8 cellular contexts compared by ENCODE assay signal in genomic region chr17:55845385-55845784, GRCh38.
DNase-seq lines count a peak whose midpoint lies in the region; ATAC-seq, FAIRE-seq and TF ChIP-seq lines count a peak whose summit lies in the region.

No MANE protein-coding gene starts in this region.

- CTCF ChIA-PET in HCT116 (lab: Charles Lee): no interaction called here
- CTCF ChIA-PET in GM12878 (lab: Yijun Ruan, JAX): no interaction called here

- SMC1A ChIA-PET in GM12878 (lab: Charles Lee; ENCODE audit: uncharacterized antibody, unreplicated experiment): no interaction called here

- peak; percentile 47 for ATAC-seq in HCT116
- no peak for ATAC-seq in GM12878
- no peak for ATAC-seq in GM19452 (IDR thresholded peaks at IDR 0.05; ENCODE audit: unreplicated experiment)

- intact Hi-C loops in HCT116 (cut with micrococcal nuclease) (loop anchor here (10.0 kb wide), 1 partner anchor 469 kb away; no protein-coding TSS in a partner anchor), GM12878 (cut with micrococcal nuclease; ENCODE audit: unreplicated experiment) (no loop called here)

- no peaks in the 10 kb centered on the region for H3K4me1 ChIP-seq in HCT116 (ENCODE audit: control insufficient read depth in 1 of 2, insufficient read depth in 2 of 2, low read length in 2 of 2)
- no peaks in the 10 kb centered on the region for H3K4me1 ChIP-seq in GM12878 (ENCODE audit: control insufficient read depth, insufficient read depth, low read length)

- H3K79me2 ChIP-seq in HCT116 (ENCODE audit: insufficient read depth, low read length) (no peaks in the 10 kb centered on the region), GM12878 (ENCODE audit: control insufficient read depth, insufficient read depth, low read length) (no peaks in the 10 kb centered on the region)

- BruUV-seq in HCT116 (replicated peaks; lab: Mats Ljungman, UMichigan) (no TSS peak), GM12878 (replicated peaks; lab: Mats Ljungman, UMichigan) (no TSS peak)

- POLR2A ChIA-PET in HCT116 (lab: Charles Lee) (no interaction called here), GM12878 (lab: Charles Lee) (no interaction called here)

- TF ChIP-seq POLR2A in HCT116 (IDR thresholded peaks at IDR 0.05; ENCODE audit: borderline replicate concordance, extremely low read depth, insufficient read depth, insufficient read length): no peak
- no peak for TF ChIP-seq POLR2A in GM12878 (IDR thresholded peaks at IDR 0.05; ENCODE audit: low read depth, low read length)

- no peak overlapping the region for H3K9ac ChIP-seq in HCT116 (ENCODE audit: low read length)
- H3K9ac ChIP-seq in GM12878 (ENCODE audit: control insufficient read depth, insufficient read depth, low read length): no peak overlapping the region

- H3K27me3 ChIP-seq in HCT116 (ENCODE audit: insufficient read depth, low read length): peaks cover 26% of the 10 kb centered on the region
- H3K27me3 ChIP-seq in GM12878 (replicated peaks in 1 of 2; ENCODE audit: control insufficient read depth in 2 of 2, insufficient read depth in 2 of 2, low read length in 1 of 2): no peaks in the 10 kb centered on the region

- H3K9me2 ChIP-seq in HCT116 (ENCODE audit: insufficient read depth): no peaks in the 10 kb centered on the region

- in situ Hi-C loops in GM12878 (cut with MboI): no loop called here

- H2AFZ ChIP-seq in HCT116 (ENCODE audit: low read depth, low read length, poor library complexity, severe bottlenecking) (no peak overlapping the region), GM12878 (ENCODE audit: control insufficient read depth, low read depth, low read length) (no peak overlapping the region)

- DNase-seq in AG09309 (ENCODE audit: low read depth): no peak
- DNase-seq in HCT116 (ENCODE audit: low read depth, low spot score): no peak
- DNase-seq in GM12878 (ENCODE audit: low read depth, low spot score): no peak
- DNase-seq in iPS-NIHi11 (ENCODE audit: low spot score): peak; percentile 84
- peak; percentile 4 to 8 for DNase-seq in stimulated activated CD8-positive, alpha-beta memory T cell treated with anti-CD3 and anti-CD28 coated beads, Interleukin-2, amount 100 ng/mL, for 48 hours (ENCODE audit: low read depth in 2 of 2)
- DNase-seq in activated CD4-positive, CD25-positive, alpha-beta regulatory T cell (lab: John Stamatoyannopoulos, UW): no peak
- no peak for DNase-seq in H4 (ENCODE audit: low spot score)

- H3K27ac ChIP-seq in HCT116 (ENCODE audit: low read depth, low read length) (no peak overlapping the region), GM12878 (ENCODE audit: control insufficient read depth, insufficient read depth) (no peak overlapping the region)

- RAD21 ChIA-PET in HCT116 (lab: Charles Lee; ENCODE audit: low non-redundant PET in 1 of 2, low total read pairs in 2 of 2, uncharacterized antibody in 2 of 2, unreplicated experiment in 2 of 2): interaction anchor here (0.7 kb wide), 2 partner anchors 22 to 705 kb away, joined by 4 to 5 read pairs; no protein-coding TSS in a partner anchor
- RAD21 ChIA-PET in GM12878 (lab: Charles Lee; ENCODE audit: unreplicated experiment): no interaction called here

- no peak for TF ChIP-seq EP300 in GM12878 (IDR thresholded peaks at IDR 0.05; ENCODE audit: borderline replicate concordance in 1 of 2, control insufficient read depth in 1 of 2, low read depth in 2 of 2, low read length in 2 of 2)

- H3K4me3 ChIP-seq in AG09309 (ENCODE audit: control insufficient read depth, low read depth, low read length) (no peak overlapping the region), HCT116 (replicated peaks in 1 of 2; ENCODE audit: low read depth in 1 of 2, low read length in 2 of 2) (no peak overlapping the region), GM12878 (no peak overlapping the region)

- TF ChIP-seq CTCF in AG09309 (IDR thresholded peaks at IDR 0.05; ENCODE audit: control insufficient read depth, insufficient read depth, low read depth, low read length, missing control alignments) (peak; percentile 55), HCT116 (IDR thresholded peaks at IDR 0.05 in 2 of 3, conservative IDR thresholded peaks at IDR 0.05 in 1 of 3; ENCODE audit: borderline replicate concordance in 1 of 3, insufficient read depth in 1 of 3, low read depth in 2 of 3, low read length in 2 of 3) (peak in 1 of 3 experiments; percentile 32; a peak in 2 of 6 replicates), GM12878 (IDR thresholded peaks at IDR 0.05 in 2 of 3, conservative IDR thresholded peaks at IDR 0.05 in 1 of 3; ENCODE audit: control insufficient read depth in 2 of 3, extremely low read depth in 1 of 3, insufficient read depth in 1 of 3, low read depth in 3 of 3, low read length in 3 of 3) (0 out of 6 replicates have a peak, but pooled peaks of 2 of the 3 experiments have one; percentile 5 to 23)

- 31% methylated on average over 31 of the region's 32 CpGs for WGBS in GM12878 (ENCODE audit: insufficient coverage, insufficient replicate concordance, low lambda C conversion rate, missing lambda C conversion rate)

- H4K20me1 ChIP-seq in HCT116 (ENCODE audit: insufficient read depth): no peaks in the 10 kb centered on the region
- no peaks in the 10 kb centered on the region for H4K20me1 ChIP-seq in GM12878 (ENCODE audit: control insufficient read depth, insufficient read depth)

- no peaks in the 10 kb centered on the region for H3K36me3 ChIP-seq in HCT116 (ENCODE audit: control insufficient read depth in 1 of 2, insufficient read depth in 2 of 2, low read length in 2 of 2)
- no peaks in the 10 kb centered on the region for H3K36me3 ChIP-seq in GM12878 (ENCODE audit: control insufficient read depth in 2 of 2, insufficient read depth in 2 of 2, low read length in 1 of 2)

- H3K9me3 ChIP-seq in HCT116 (ENCODE audit: control insufficient read depth in 1 of 2, insufficient read depth in 1 of 2, low read depth in 1 of 2, low read length in 2 of 2) (no peaks in the 10 kb centered on the region), GM12878 (replicated peaks; ENCODE audit: control insufficient read depth, insufficient read depth, low read length) (no peaks in the 10 kb centered on the region)

- no peak; the same call in 1 of the 2 replicates for TF ChIP-seq RAD21 in HCT116 (IDR thresholded peaks at IDR 0.05; ENCODE audit: low read depth)
- TF ChIP-seq RAD21 in GM12878 (IDR thresholded peaks at IDR 0.05; ENCODE audit: insufficient read depth, low read depth, low read length): peak; percentile 45

- FAIRE-seq in GM12878 (lab: Jason Lieb, UNC): no peak

- H3K4me2 ChIP-seq in HCT116 (ENCODE audit: low read length) (no peak overlapping the region), GM12878 (ENCODE audit: control insufficient read depth, insufficient read depth) (no peak overlapping the region)

TF ChIP-seq in HCT116, 20 proteins besides CTCF, POLR2A, EP300 and RAD21 (continues in another document):
- TF ChIP-seq REST (IDR thresholded peaks at IDR 0.05; ENCODE audit: low read depth) (no peak), FOSL1 (IDR thresholded peaks at IDR 0.05; ENCODE audit: low read depth) (no peak), EGR1 (IDR thresholded peaks at IDR 0.05; ENCODE audit: low read depth) (no peak)

TF ChIP-seq in GM12878, 131 proteins besides CTCF, POLR2A, EP300 and RAD21:
- TF ChIP-seq HDAC6 (IDR thresholded peaks at IDR 0.05; ENCODE audit: unreplicated experiment) (no peak), GABPA (IDR thresholded peaks at IDR 0.05; ENCODE audit: low read depth) (no peak), NFYA (IDR thresholded peaks at IDR 0.05; ENCODE audit: borderline replicate concordance, low read depth, low read length) (no peak), SP1 (IDR thresholded peaks at IDR 0.05; ENCODE audit: low read depth, low read length) (no peak), PBX3 (IDR thresholded peaks at IDR 0.05; ENCODE audit: insufficient replicate concordance, low read depth, low read length) (no peak), SREBF1 (IDR thresholded peaks at IDR 0.05; ENCODE audit: low read length) (no peak), SMAD1 (IDR thresholded peaks at IDR 0.05; ENCODE audit: low read depth, partially characterized antibody) (no peak), E2F8 (IDR thresholded peaks at IDR 0.05; ENCODE audit: low read depth, partially characterized antibody) (no peak), NBN (IDR thresholded peaks at IDR 0.05) (no peak), LARP7 (IDR thresholded peaks at IDR 0.05) (no peak), CREB1 (IDR thresholded peaks at IDR 0.05; ENCODE audit: low read depth) (no peak), SRF (IDR thresholded peaks at IDR 0.05; ENCODE audit: low read depth in 2 of 2, low read length in 2 of 2) (no peak)
TF ChIP-seq in GM12878: peak in this region for 0.

Comparison
In these comparisons a context has a peak if more than half of its experiments do, and no peak if none do; other contexts are left out.
1. DNase-seq: peak in iPS-NIHi11 (single experiment) and stimulated activated CD8-positive, alpha-beta memory T cell treated with anti-CD3 and anti-CD28 coated beads, Interleukin-2, amount 100 ng/mL, for 48 hours (2 of 2); none in AG09309 (single experiment), HCT116 (single experiment), GM12878 (single experiment), activated CD4-positive, CD25-positive, alpha-beta regulatory T cell (0 of 4) and H4 (single experiment).